In genomic region chr20:25058051-25058796, GRCh38 we compare ENCODE assay signal across 8 cellular contexts. TPM values are rescaled to one million over a fixed set of nuclear protein-coding genes. Genes with fewer than 3 reads are reported as not detected.
DNase-seq lines count a peak whose midpoint lies in the region; ATAC-seq and TF ChIP-seq lines count a peak whose summit lies in the region.

Gene ACSS1, minus strand, starts transcription at chr20:25058139. Its CDS starts 37 bp downstream, at chr20:25058102.

- 0 to 1% (median 0%) methylated on average over 21 to 52 of the region's 52 CpGs for WGBS in spleen, 5 donors

- H3K4me3 Mint-ChIP-seq in T-helper 1 cell treated with Interleukin-12 subunit alpha and Interleukin-12 subunit beta and Interleukin-4 antibody, amounts not matched to agents 30 μg/mL and 1 μg/mL, for 36 hours: peak within 1 kb of the TSS; percentile 80

- H3K9me3 Mint-ChIP-seq in T-helper 1 cell treated with Interleukin-12 subunit alpha and Interleukin-12 subunit beta and Interleukin-4 antibody, amounts not matched to agents 30 μg/mL and 1 μg/mL, for 36 hours: no peaks in the 10 kb centered on the region

- intact Hi-C loops in spleen (cut with DNase I; ENCODE audit: low total_unique reads): no loop called here

- H3K4me3 ChIP-seq in iPS-18c (ENCODE audit: insufficient read depth, low read depth, low read length) (peak within 1 kb of the TSS; percentile 53), spleen (peak within 1 kb of the TSS; percentile 57 to 96 (median 82))

- ATAC-seq in HG03378 (IDR thresholded peaks at IDR 0.05; ENCODE audit: unreplicated experiment): peak; percentile 52

- no peaks in the 10 kb centered on the region for H3K27me3 ChIP-seq in spleen (replicated peaks in 1 of 7)

- TF ChIP-seq POLR2A in GM19193 (IDR thresholded peaks at IDR 0.05; ENCODE audit: extremely low read depth, insufficient read depth, insufficient read length) (peak; percentile 65), spleen (IDR thresholded peaks at IDR 0.05) (no peak)

- H3K9me3 ChIP-seq in iPS-18c (ENCODE audit: control insufficient read depth, insufficient read depth, low read length) (no peaks in the 10 kb centered on the region), spleen (no peaks in the 10 kb centered on the region)

- peaks cover 37% of the 10 kb centered on the region for H3K4me1 Mint-ChIP-seq in T-helper 1 cell treated with Interleukin-12 subunit alpha and Interleukin-12 subunit beta and Interleukin-4 antibody, amounts not matched to agents 30 μg/mL and 1 μg/mL, for 36 hours (ENCODE audit: low read depth)

- peaks cover 0 to 6% (median 0%) of the 10 kb centered on the region in 6 donors for H3K36me3 ChIP-seq in spleen

- TF ChIP-seq CTCF in spleen (IDR thresholded peaks at IDR 0.05 in 8 of 11, conservative IDR thresholded peaks at IDR 0.05 in 3 of 11): peak in 1 of 11 experiments; percentile 4

- peaks cover 39 to 59% (median 54%) of the 10 kb centered on the region in 6 donors for H3K4me1 ChIP-seq in spleen

- DNase-seq in C1 segment of cervical spinal cord (lab: John Stamatoyannopoulos, UW) (peak in 8 of 14 donors; percentile 37 to 69 (median 63)), spleen (peak; percentile 96), NCI-H82 treated with DMSO at 0.1 percent for 48 hours (lab: John Stamatoyannopoulos, UW; ENCODE audit: unreplicated experiment) (no peak)

- H3K27ac ChIP-seq in angular gyrus (ENCODE audit: low read depth, low read length): peak within 1 kb of the TSS; percentile 82
- peak within 1 kb of the TSS; percentile 74 to 98 (median 93) for H3K27ac ChIP-seq in spleen

- peak within 1 kb of the TSS; percentile 82 for H3K27ac Mint-ChIP-seq in T-helper 1 cell treated with Interleukin-12 subunit alpha and Interleukin-12 subunit beta and Interleukin-4 antibody, amounts not matched to agents 30 μg/mL and 1 μg/mL, for 36 hours

- peaks cover 57% of the 10 kb centered on the region for H3K27me3 Mint-ChIP-seq in T-helper 1 cell treated with Interleukin-12 subunit alpha and Interleukin-12 subunit beta and Interleukin-4 antibody, amounts not matched to agents 30 μg/mL and 1 μg/mL, for 36 hours (ENCODE audit: low read depth)

- H3K36me3 Mint-ChIP-seq in T-helper 1 cell treated with Interleukin-12 subunit alpha and Interleukin-12 subunit beta and Interleukin-4 antibody, amounts not matched to agents 30 μg/mL and 1 μg/mL, for 36 hours (ENCODE audit: low read depth): peaks cover 17% of the 10 kb centered on the region

RNA-seq across cellular contexts. Expression of gene ACSS1, which starts in this region (rescaled TPM):
- total RNA-seq in spleen: 10 to 100 TPM; 34.0 to 50.8 (median 41.3) TPM
- polyA plus RNA-seq in spleen: 10 to 100 TPM; 20.3 to 26.8 (median 26.3) TPM
